ENCODE assay signal across 10 cellular contexts in the genomic region with DNA sequence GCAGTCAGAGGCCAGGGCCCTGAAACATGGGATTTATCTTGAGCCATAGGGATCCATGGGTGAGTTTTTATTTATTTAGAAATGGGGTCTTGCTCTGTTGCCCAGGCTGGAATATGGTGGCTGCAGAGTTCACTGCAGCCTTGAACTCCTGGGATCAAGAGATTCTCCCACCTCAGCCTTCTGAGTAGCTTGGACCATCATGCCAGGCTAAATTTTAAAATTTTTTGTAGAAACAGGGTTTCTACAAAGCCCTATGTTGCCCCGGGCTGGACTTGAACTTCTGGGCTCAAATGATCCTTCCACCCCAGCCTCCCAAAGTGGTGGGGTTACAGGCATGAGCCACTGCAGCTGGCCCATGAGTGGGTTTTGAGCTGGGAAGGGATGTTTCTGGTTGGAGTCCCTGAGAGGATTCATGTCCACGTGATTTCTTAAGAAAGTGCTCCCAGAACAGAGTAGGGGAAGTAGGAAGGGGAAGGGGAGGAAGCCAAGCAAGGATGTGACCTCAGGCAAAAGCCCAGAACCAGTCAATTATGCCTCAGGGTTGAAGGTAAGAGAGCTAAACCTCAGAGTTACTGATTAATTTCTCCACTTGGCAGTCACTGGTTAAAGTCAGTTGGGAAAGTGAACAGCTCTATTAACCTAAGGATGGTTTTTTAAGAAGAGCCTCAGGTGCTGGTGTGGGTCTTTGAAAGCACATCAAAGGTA.
DNase-seq lines count a peak whose midpoint lies in the region; ATAC-seq and TF ChIP-seq lines count a peak whose summit lies in the region.
"Had no signal": no experiment of that assay in that cellular context is flagged by ENCODE, and none has a peak within 500 bp of the region (broad histone marks: within the 10 kb centered on the region; RNA-seq: fewer than 3 reads in every experiment).

No MANE protein-coding gene starts in this region.

- H3K27me3 Mint-ChIP-seq in dendritic cell treated with granulocyte-macrophage colony-stimulating factor and Interleukin-4, amounts not matched to agents 40 ng/mL and 50 ng/mL, for 4 days: no peaks in the 10 kb centered on the region
- H3K27me3 Mint-ChIP-seq: activated naive CD4-positive, alpha-beta T cell treated with anti-CD3 and anti-CD28 coated beads, Interleukin-2, amount 50 U/mL, for 24 hours had no signal

- intact Hi-C loops in dendritic cell treated with granulocyte-macrophage colony-stimulating factor and Interleukin-4, amounts not matched to agents 40 ng/mL and 50 ng/mL, for 4 days (cut with micrococcal nuclease): no loop called here

- peak overlapping the region; percentile 65 for H3K4me3 Mint-ChIP-seq in dendritic cell treated with granulocyte-macrophage colony-stimulating factor and Interleukin-4, amounts not matched to agents 40 ng/mL and 50 ng/mL, for 4 days
- H3K4me3 Mint-ChIP-seq: activated naive CD4-positive, alpha-beta T cell treated with anti-CD3 and anti-CD28 coated beads, Interleukin-2, amount 50 U/mL, for 24 hours had no signal

- H3K4me1 Mint-ChIP-seq in dendritic cell treated with granulocyte-macrophage colony-stimulating factor and Interleukin-4, amounts not matched to agents 40 ng/mL and 50 ng/mL, for 4 days (ENCODE audit: low read depth): peaks cover 75% of the 10 kb centered on the region

- H3K9me3 Mint-ChIP-seq in dendritic cell treated with granulocyte-macrophage colony-stimulating factor and Interleukin-4, amounts not matched to agents 40 ng/mL and 50 ng/mL, for 4 days: no peaks in the 10 kb centered on the region
- H3K9me3 Mint-ChIP-seq: activated naive CD4-positive, alpha-beta T cell treated with anti-CD3 and anti-CD28 coated beads, Interleukin-2, amount 50 U/mL, for 24 hours had no signal

- TF ChIP-seq CTCF in neutrophil (IDR thresholded peaks at IDR 0.05): no peak

- ATAC-seq in HG02884 (IDR thresholded peaks at IDR 0.05; ENCODE audit: unreplicated experiment) (no peak), GM19397 (IDR thresholded peaks at IDR 0.05; ENCODE audit: unreplicated experiment) (no peak)

- H3K36me3 ChIP-seq in neutrophil: peaks cover 37% of the 10 kb centered on the region

- DNase-seq in EL (peak; percentile 24), MV-4-11 (lab: John Stamatoyannopoulos, UW) (peak; percentile 76), NCI-H146 (lab: John Stamatoyannopoulos, UW) (no peak), HuH-7 (ENCODE audit: low spot score) (no peak)
- DNase-seq: Karpas-422 had no signal

- peak overlapping the region; percentile 1 to 43 for H3K4me3 ChIP-seq in neutrophil (ENCODE audit: low read depth in 1 of 2, low read length in 1 of 2)

- H3K9me3 ChIP-seq in neutrophil: no peaks in the 10 kb centered on the region

- peak overlapping the region; percentile 93 for H3K27ac ChIP-seq in neutrophil

- H3K27me3 ChIP-seq in neutrophil: no peaks in the 10 kb centered on the region

- H3K36me3 Mint-ChIP-seq in dendritic cell treated with granulocyte-macrophage colony-stimulating factor and Interleukin-4, amounts not matched to agents 40 ng/mL and 50 ng/mL, for 4 days (ENCODE audit: low read depth): peaks cover 85% of the 10 kb centered on the region
- H3K36me3 Mint-ChIP-seq: activated naive CD4-positive, alpha-beta T cell treated with anti-CD3 and anti-CD28 coated beads, Interleukin-2, amount 50 U/mL, for 24 hours had no signal

- H3K4me1 ChIP-seq in neutrophil (ENCODE audit: control insufficient read depth in 1 of 2, insufficient read depth in 1 of 2, low read depth in 1 of 2, low read length in 1 of 2): peaks cover 46 to 57% of the 10 kb centered on the region in 2 experiments

- H3K27ac Mint-ChIP-seq in dendritic cell treated with granulocyte-macrophage colony-stimulating factor and Interleukin-4, amounts not matched to agents 40 ng/mL and 50 ng/mL, for 4 days: peak overlapping the region; percentile 98
- H3K27ac Mint-ChIP-seq: activated naive CD4-positive, alpha-beta T cell treated with anti-CD3 and anti-CD28 coated beads, Interleukin-2, amount 50 U/mL, for 24 hours had no signal

Comparison
In these comparisons a context has a peak if more than half of its experiments do, and no peak if none do; other contexts are left out.
1. DNase-seq: peak in EL (single experiment) and MV-4-11 (single experiment); none in NCI-H146 (single experiment) and HuH-7 (single experiment).